ENCODE assay signal across 21 cellular contexts in the genomic region with DNA sequence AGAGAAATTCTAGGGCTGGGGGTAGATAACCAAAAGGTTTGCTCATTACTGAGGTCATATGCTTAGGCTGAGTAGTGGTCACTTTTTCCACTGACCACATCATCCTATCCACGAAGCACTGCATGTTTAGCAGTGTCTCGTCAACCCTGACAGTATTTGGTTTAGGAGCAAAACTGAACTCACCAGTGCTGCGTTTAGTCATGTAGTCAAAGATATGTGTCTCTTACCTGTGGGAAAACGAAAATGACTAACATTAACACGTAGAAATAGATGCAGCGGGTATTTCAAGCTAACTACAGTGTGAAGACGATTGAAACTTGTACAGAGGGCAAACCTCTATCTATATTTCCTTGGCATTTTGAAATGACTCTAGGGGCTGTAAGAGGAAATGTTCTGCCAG. TPM values are rescaled to one million over a fixed set of nuclear protein-coding genes. Genes with fewer than 3 reads are reported as not detected.
A peak's percentile ranks its signal among the peaks of the same experiment; 100 is the strongest.
DNase-seq lines count a peak whose midpoint lies in the region; ATAC-seq and TF ChIP-seq lines count a peak whose summit lies in the region.
"Had no signal": no experiment of that assay in that cellular context is flagged by ENCODE, and none has a peak within 500 bp of the region (broad histone marks: within the 10 kb centered on the region; RNA-seq: fewer than 3 reads in every experiment).

No MANE protein-coding gene starts in this region.

- WGBS in H9 (ENCODE audit: extremely low coverage, insufficient read length, low lambda C conversion rate) = no CpG with 5 or more reads among the region's 7 CpGs
- WGBS in mesodermal cell (ENCODE audit: insufficient coverage in 2 of 2), 2 experiments = 91 to 96% methylated on average over 5 to 7 of the region's 7 CpGs

- peaks cover 81% of the 10 kb centered on the region for H3K36me3 ChIP-seq in mesodermal cell (ENCODE audit: control insufficient read depth, insufficient read depth, low read length)
- H3K36me3 ChIP-seq in PC-9 (ENCODE audit: low read depth) = peaks cover 33% of the 10 kb centered on the region
- H3K36me3 ChIP-seq: colonic mucosa had no signal

- no peak overlapping the region for H3K4me2 ChIP-seq in H9 (ENCODE audit: insufficient read depth, insufficient read length, low read length)
- no peak overlapping the region for H3K4me2 ChIP-seq in PC-9

- no peak overlapping the region for H3K56ac ChIP-seq in H9 (ENCODE audit: insufficient read length, low read depth, low read length)

- no peak overlapping the region for H3K4me3 ChIP-seq in mesodermal cell (ENCODE audit: extremely low read depth, insufficient read depth, low read length, poor library complexity, severe bottlenecking)
- H3K4me3 ChIP-seq in PC-9 = no peak overlapping the region
- H3K4me3 ChIP-seq: adrenal gland, breast epithelium, colonic mucosa, SJSA1, thyroid gland had no signal

- BruUV-seq in PC-9 (replicated peaks; lab: Mats Ljungman, UMichigan) = no TSS peak

- intact Hi-C loops in PC-9 (cut with micrococcal nuclease; ENCODE audit: unreplicated experiment) = no loop called here

- H3F3A ChIP-seq in PC-9 (ENCODE audit: insufficient read depth, low read depth) = peaks cover 28% of the 10 kb centered on the region; the same call in 1 of the 2 replicates

- H3K9me3 ChIP-seq in H9 (ENCODE audit: control insufficient read depth, low read depth, low read length) = no peaks in the 10 kb centered on the region
- no peaks in the 10 kb centered on the region for H3K9me3 ChIP-seq in mesodermal cell (ENCODE audit: control insufficient read depth, low read length)
- H3K9me3 ChIP-seq in PC-9 (ENCODE audit: insufficient read depth, low read depth) = no peaks in the 10 kb centered on the region
- H3K9me3 ChIP-seq: adrenal gland, breast epithelium, colonic mucosa, SJSA1, thyroid gland had no signal

- H2BK5ac ChIP-seq in H9 (ENCODE audit: insufficient read length, low read length) = no peak overlapping the region

- ATAC-seq in GM18867 (IDR thresholded peaks at IDR 0.05; ENCODE audit: unreplicated experiment) = peak; percentile 76
- ATAC-seq in HG02938 (IDR thresholded peaks at IDR 0.05; ENCODE audit: unreplicated experiment) = no peak

- no peaks in the 10 kb centered on the region for H3K79me1 ChIP-seq in H9 (ENCODE audit: insufficient read depth, low read depth, low read length, poor library complexity, severe bottlenecking)

- H3K18ac ChIP-seq in H9 (ENCODE audit: insufficient read length, low read depth, low read length) = no peak overlapping the region

- H3K4me1 ChIP-seq in H9 (ENCODE audit: insufficient read depth, low read length) (no peaks in the 10 kb centered on the region), mesodermal cell (ENCODE audit: control insufficient read depth, insufficient read depth, low read length, poor library complexity, severe bottlenecking) (peaks cover 9% of the 10 kb centered on the region), PC-9 (replicated peaks; ENCODE audit: insufficient read depth) (peaks cover 11% of the 10 kb centered on the region)
- H3K4me1 ChIP-seq: adrenal gland, breast epithelium, colonic mucosa, thyroid gland had no signal

- H3K27ac ChIP-seq in H9 (ENCODE audit: insufficient read length, low read depth, low read length) (peak overlapping the region; percentile 48), mesodermal cell (ENCODE audit: low read depth, low read length, severe bottlenecking) (peak overlapping the region; percentile 24), PC-9 (no peak overlapping the region)
- H3K27ac ChIP-seq: adrenal gland, breast epithelium, colonic mucosa, SJSA1, thyroid gland had no signal

- H2AFZ ChIP-seq in H9 (ENCODE audit: low read length) = no peak overlapping the region
- no peak overlapping the region for H2AFZ ChIP-seq in PC-9

- no peak overlapping the region for H4K91ac ChIP-seq in H9 (ENCODE audit: insufficient read length, low read depth, low read length)

- no peaks in the 10 kb centered on the region for H3K27me3 Mint-ChIP-seq in H9 (ENCODE audit: low read depth)
- H3K27me3 Mint-ChIP-seq in T-helper 1 cell treated with Interleukin-12 subunit alpha and Interleukin-12 subunit beta and Interleukin-4 antibody, amounts not matched to agents 30 μg/mL and 1 μg/mL, for 36 hours (ENCODE audit: low read depth) = no peaks in the 10 kb centered on the region

- POLR2A ChIA-PET in PC-9 (lab: Charles Lee; ENCODE audit: unreplicated experiment) = no interaction called here

- no peak overlapping the region for H3K9ac ChIP-seq in H9 (ENCODE audit: extremely low read depth, insufficient read length, low read length)

- no peaks in the 10 kb centered on the region for H3K9me2 ChIP-seq in PC-9 (ENCODE audit: insufficient read depth)

- H3K23ac ChIP-seq in H9 (ENCODE audit: insufficient read length, low read depth, low read length) = no peak overlapping the region

- no peak overlapping the region for H2BK12ac ChIP-seq in H9 (ENCODE audit: insufficient read length, low read depth, low read length)

- H3K4me3 Mint-ChIP-seq in H9 = no peak overlapping the region
- H3K4me3 Mint-ChIP-seq in T-helper 1 cell treated with Interleukin-12 subunit alpha and Interleukin-12 subunit beta and Interleukin-4 antibody, amounts not matched to agents 30 μg/mL and 1 μg/mL, for 36 hours = no peak overlapping the region
- H3K4me3 Mint-ChIP-seq: CD8-positive, alpha-beta memory T cell; HFFc6 had no signal

- no peaks in the 10 kb centered on the region for H3K4me1 Mint-ChIP-seq in H9
- peaks cover 3% of the 10 kb centered on the region for H3K4me1 Mint-ChIP-seq in T-helper 1 cell treated with Interleukin-12 subunit alpha and Interleukin-12 subunit beta and Interleukin-4 antibody, amounts not matched to agents 30 μg/mL and 1 μg/mL, for 36 hours (ENCODE audit: low read depth)

- TF ChIP-seq CTCF in H9 (conservative IDR thresholded peaks at IDR 0.05) (no peak), PC-9 (conservative IDR thresholded peaks at IDR 0.05) (no peak)

- H2BK120ac ChIP-seq in H9 (ENCODE audit: low read depth, low read length, poor library complexity, severe bottlenecking) = no peak overlapping the region

- H3K14ac ChIP-seq in H9 (ENCODE audit: insufficient read depth, low read length) = no peak overlapping the region

- no peak overlapping the region for H2AK5ac ChIP-seq in H9 (ENCODE audit: insufficient read length, low read length)

- H3K36me3 Mint-ChIP-seq in H9 (ENCODE audit: insufficient read depth in 1 of 3, low read depth in 3 of 3) = peaks cover 59 to 95% (median 85%) of the 10 kb centered on the region in 3 experiments; a peak in 6 of 7 replicates
- peaks cover 56% of the 10 kb centered on the region for H3K36me3 Mint-ChIP-seq in T-helper 1 cell treated with Interleukin-12 subunit alpha and Interleukin-12 subunit beta and Interleukin-4 antibody, amounts not matched to agents 30 μg/mL and 1 μg/mL, for 36 hours (ENCODE audit: low read depth)

- CTCF ChIA-PET in PC-9 (lab: Charles Lee) = no interaction called here

- H4K20me1 ChIP-seq in H9 (ENCODE audit: control insufficient read depth, insufficient read depth, insufficient read length) = no peaks in the 10 kb centered on the region
- no peaks in the 10 kb centered on the region for H4K20me1 ChIP-seq in PC-9 (ENCODE audit: insufficient read depth)

- H2BK15ac ChIP-seq in H9 (ENCODE audit: low read depth, low read length) = no peak overlapping the region

- no peaks in the 10 kb centered on the region for H3K79me2 ChIP-seq in H9 (ENCODE audit: insufficient read depth, low read length)
- H3K79me2 ChIP-seq in PC-9 (ENCODE audit: low read depth) = no peaks in the 10 kb centered on the region

- H3T11ph ChIP-seq in H9 (ENCODE audit: low read length) = no peak overlapping the region

- no peaks in the 10 kb centered on the region for H3K27me3 ChIP-seq in H9 (ENCODE audit: insufficient read depth, low read length)
- no peaks in the 10 kb centered on the region for H3K27me3 ChIP-seq in PC-9 (ENCODE audit: insufficient read depth, low read depth)
- H3K27me3 ChIP-seq: adrenal gland, breast epithelium, colonic mucosa, SJSA1, thyroid gland had no signal

- H3K4ac ChIP-seq in H9 (ENCODE audit: low read depth, low read length) = no peak overlapping the region

- H4K8ac ChIP-seq in H9 (replicated peaks; ENCODE audit: insufficient read length, low read depth, low read length) = no peak overlapping the region

- no peak overlapping the region for H4K5ac ChIP-seq in H9 (ENCODE audit: insufficient read length, low read depth, low read length)

- H3K23me2 ChIP-seq in H9 (ENCODE audit: insufficient read length, low read depth, low read length, poor library complexity, severe bottlenecking) = peaks cover 2% of the 10 kb centered on the region

- H3K9me3 Mint-ChIP-seq in H9 = no peaks in the 10 kb centered on the region
- H3K9me3 Mint-ChIP-seq in T-helper 1 cell treated with Interleukin-12 subunit alpha and Interleukin-12 subunit beta and Interleukin-4 antibody, amounts not matched to agents 30 μg/mL and 1 μg/mL, for 36 hours = no peaks in the 10 kb centered on the region
- H3K9me3 Mint-ChIP-seq: CD8-positive, alpha-beta memory T cell; HFFc6 had no signal

- DNase-seq in H9 = no peak
- DNase-seq in activated effector memory CD4-positive, alpha-beta T cell treated with anti-CD3 and anti-CD28 coated beads, Interleukin-2, amount 50 U/mL, for 16 hours = no peak
- no peak for DNase-seq in PC-9
- DNase-seq: activated CD4-positive, alpha-beta T cell treated with anti-CD3 and anti-CD28 coated beads, Interleukin-2, amount 50 U/mL, for 48 hours; adrenal gland; CD8-positive, alpha-beta memory T cell; colonic mucosa; DMS153; HFFc6; kidney glomerular epithelial cell; MM.1S; NCI-H1436; NCI-H510A; stimulated activated naive CD4-positive, alpha-beta T cell; thyroid gland had no signal

- H3K27ac Mint-ChIP-seq in H9 = no peak overlapping the region
- H3K27ac Mint-ChIP-seq in T-helper 1 cell treated with Interleukin-12 subunit alpha and Interleukin-12 subunit beta and Interleukin-4 antibody, amounts not matched to agents 30 μg/mL and 1 μg/mL, for 36 hours = peak overlapping the region; percentile 50
- H3K27ac Mint-ChIP-seq: HFFc6 had no signal

- H2BK20ac ChIP-seq in H9 (ENCODE audit: low read depth, low read length, poor library complexity, severe bottlenecking) = no peak overlapping the region

RNA-seq across cellular contexts. Expression of a gene that starts 34.6 kb away (rescaled TPM):
- total RNA-seq in H9 (2021) = 203 and 209 TPM in 2 replicates
- polyA plus RNA-seq in mesodermal cell (2013, experiment 1 of 2) = 52.3 TPM
- polyA plus RNA-seq in mesodermal cell (2013, experiment 2 of 2) = 52.0 TPM
- 130 and 161 TPM in 2 replicates for total RNA-seq in PC-9 (2021)

RNA-seq across cellular contexts. Expression of a gene that starts 42.5 kb away (rescaled TPM):
- total RNA-seq in H9 (2021) = 2.3 and 2.5 TPM in 2 replicates
- 2.1 TPM for polyA plus RNA-seq in mesodermal cell (2013, experiment 1 of 2)
- polyA plus RNA-seq in mesodermal cell (2013, experiment 2 of 2) = 2.9 TPM
- 0.60 and 0.72 TPM in 2 replicates for total RNA-seq in PC-9 (2021)
